In genomic region chr1:205298191-205298994, GRCh38 we compare ENCODE assay signal across 1 cellular context.
TF ChIP-seq lines count a peak whose summit lies in the region.

No MANE protein-coding gene starts in this region.

TF ChIP-seq in HEK293, 187 proteins besides CTCF, POLR2A, EP300 and RAD21 (continued from another document and continues in another):
- no peak; the same call in 1 of the 2 replicates for TF ChIP-seq PATZ1 (tag by site-specific recombination; IDR thresholded peaks at IDR 0.05)
- TF ChIP-seq ZNF311 (tag by site-specific recombination; IDR thresholded peaks at IDR 0.05; ENCODE audit: borderline replicate concordance): no peak
- TF ChIP-seq ZNF366 (tag by site-specific recombination; conservative IDR thresholded peaks at IDR 0.05): peak; percentile 41; the same call in 1 of the 2 replicates
- TF ChIP-seq ZBTB21 (tag by site-specific recombination; IDR thresholded peaks at IDR 0.05): peak; percentile 87
- peak; percentile 55 for TF ChIP-seq KLF10 (tag by site-specific recombination; IDR thresholded peaks at IDR 0.05)
- TF ChIP-seq ZNF701 (tag by site-specific recombination; IDR thresholded peaks at IDR 0.05): no peak
- TF ChIP-seq ZNF639 (tag by site-specific recombination; IDR thresholded peaks at IDR 0.05): peak; percentile 59; the same call in 1 of the 2 replicates
- TF ChIP-seq ZNF518A (tag by site-specific recombination; conservative IDR thresholded peaks at IDR 0.05; ENCODE audit: low read depth): 0 out of 2 replicates have a peak, but pooled peaks have one; percentile 28
- peak; percentile 38; the same call in 1 of the 2 replicates for TF ChIP-seq ZNF692 (tag by site-specific recombination; IDR thresholded peaks at IDR 0.05)
- TF ChIP-seq ZNF16 (tag by site-specific recombination; IDR thresholded peaks at IDR 0.05; ENCODE audit: low read depth): no peak
- TF ChIP-seq OSR2 (tag by site-specific recombination; IDR thresholded peaks at IDR 0.05): no peak
- no peak for TF ChIP-seq WT1 (tag by site-specific recombination; IDR thresholded peaks at IDR 0.05)
- TF ChIP-seq ZIC2 (tag by site-specific recombination; IDR thresholded peaks at IDR 0.05): 0 out of 2 replicates have a peak, but pooled peaks have one; percentile 18
- no peak for TF ChIP-seq HIC1 (tag by site-specific recombination; IDR thresholded peaks at IDR 0.05)
- TF ChIP-seq GLIS1 (tag by site-specific recombination; IDR thresholded peaks at IDR 0.05): peak; percentile 94
- TF ChIP-seq ZFHX2 (tag by site-specific recombination; conservative IDR thresholded peaks at IDR 0.05): peak; percentile 24; the same call in 1 of the 2 replicates
- TF ChIP-seq ZNF10 (tag by site-specific recombination; IDR thresholded peaks at IDR 0.05): peak; percentile 74
- TF ChIP-seq ZXDB (tag by site-specific recombination; IDR thresholded peaks at IDR 0.05): no peak; the same call in 1 of the 2 replicates
- no peak for TF ChIP-seq ZNF768 (tag by site-specific recombination; IDR thresholded peaks at IDR 0.05)
- TF ChIP-seq KLF16 (tag by site-specific recombination; IDR thresholded peaks at IDR 0.05): no peak
- no peak for TF ChIP-seq ZNF362 (tag by site-specific recombination; IDR thresholded peaks at IDR 0.05)
- no peak for TF ChIP-seq ZNF658 (tag by site-specific recombination; IDR thresholded peaks at IDR 0.05)
- TF ChIP-seq ZNF184 (tag by site-specific recombination; IDR thresholded peaks at IDR 0.05): 0 out of 2 replicates have a peak, but pooled peaks have one; percentile 29
- TF ChIP-seq ZNF791 (tag by site-specific recombination; IDR thresholded peaks at IDR 0.05): no peak
- peak; percentile 39; the same call in 1 of the 2 replicates for TF ChIP-seq SP7 (tag by site-specific recombination; IDR thresholded peaks at IDR 0.05)
- no peak for TF ChIP-seq MYNN (tag by site-specific recombination; IDR thresholded peaks at IDR 0.05; ENCODE audit: borderline replicate concordance)
- no peak for TF ChIP-seq ZNF449 (tag by site-specific recombination; IDR thresholded peaks at IDR 0.05)
- peak; percentile 95 for TF ChIP-seq ZNF629 (tag by site-specific recombination; IDR thresholded peaks at IDR 0.05)
- TF ChIP-seq ZNF513 (tag by site-specific recombination; IDR thresholded peaks at IDR 0.05): no peak
- TF ChIP-seq ZFP41 (tag by site-specific recombination; IDR thresholded peaks at IDR 0.05; ENCODE audit: borderline replicate concordance): no peak
- TF ChIP-seq MEIS1 (CRISPR knock-in tag; IDR thresholded peaks at IDR 0.05; ENCODE audit: borderline replicate concordance): no peak
- TF ChIP-seq KLF17 (tag by site-specific recombination; IDR thresholded peaks at IDR 0.05): 0 out of 2 replicates have a peak, but pooled peaks have one; percentile 17
- no peak for TF ChIP-seq HOXC10 (CRISPR knock-in tag; IDR thresholded peaks at IDR 0.05)
- no peak for TF ChIP-seq ZBTB49 (tag by site-specific recombination; IDR thresholded peaks at IDR 0.05; ENCODE audit: low read depth)
- TF ChIP-seq ZSCAN5A (tag by site-specific recombination; IDR thresholded peaks at IDR 0.05): no peak
